Comparison of ENCODE assay signal across 10 cellular contexts in genomic region chr9:88746029-88746743, GRCh38.
DNase-seq lines count a peak whose midpoint lies in the region; ATAC-seq and TF ChIP-seq lines count a peak whose summit lies in the region.
"Had no signal": no experiment of that assay in that cellular context is flagged by ENCODE, and none has a peak within 500 bp of the region (broad histone marks: within the 10 kb centered on the region; RNA-seq: fewer than 3 reads in every experiment).

No MANE protein-coding gene starts in this region.

- no peaks in the 10 kb centered on the region for H3K36me3 Mint-ChIP-seq in natural killer cell

- peak; percentile 79 for ATAC-seq in SK-N-SH treated with all-trans-retinoic acid at 6 μM for 48 hours
- peak; percentile 78 for ATAC-seq in gastroesophageal sphincter
- no peak for ATAC-seq in natural killer cell
- ATAC-seq: activated CD4-positive, CD25-positive, alpha-beta regulatory T cell treated with anti-CD3 and anti-CD28 coated beads, Interleukin-2, amount 50 U/mL, for 24 hours had no signal

- H3K27ac Mint-ChIP-seq in natural killer cell, result no peak overlapping the region

- TF ChIP-seq EP300 in gastroesophageal sphincter (IDR thresholded peaks at IDR 0.05), result no peak

- no peaks in the 10 kb centered on the region for H3K9me3 Mint-ChIP-seq in natural killer cell

- H3K27me3 ChIP-seq in gastroesophageal sphincter (no peaks in the 10 kb centered on the region), parathyroid adenoma (ENCODE audit: control insufficient read depth, insufficient read depth, low read length) (no peaks in the 10 kb centered on the region)

- TF ChIP-seq CTCF in gastroesophageal sphincter (IDR thresholded peaks at IDR 0.05) (no peak), parathyroid adenoma (IDR thresholded peaks at IDR 0.05) (no peak), natural killer cell (IDR thresholded peaks at IDR 0.05) (no peak)

- H3K4me3 Mint-ChIP-seq in natural killer cell, result no peak overlapping the region

- H3K36me3 ChIP-seq in gastroesophageal sphincter (no peaks in the 10 kb centered on the region), parathyroid adenoma (ENCODE audit: control insufficient read depth, insufficient read depth, low read length) (no peaks in the 10 kb centered on the region)

- peaks cover 0 to 1% (median 0%) of the 10 kb centered on the region in 3 donors for H3K9me3 ChIP-seq in gastroesophageal sphincter
- no peaks in the 10 kb centered on the region for H3K9me3 ChIP-seq in parathyroid adenoma (ENCODE audit: control insufficient read depth, low read length)

- intact Hi-C loops in natural killer cell (cut with micrococcal nuclease), result no loop called here

- 15 to 24% methylated on average over 4 to 5 of the region's 6 CpGs for WGBS in gastroesophageal sphincter (ENCODE audit: low coverage in 1 of 2), 2 donors

- H3K27me3 Mint-ChIP-seq in natural killer cell (ENCODE audit: low read depth in 2 of 2), result peaks cover 4 to 9% of the 10 kb centered on the region in 2 donors

- H2AFZ ChIP-seq in parathyroid adenoma, result peak overlapping the region; percentile 4

- no peak overlapping the region for H3K9ac ChIP-seq in parathyroid adenoma

- no peaks in the 10 kb centered on the region for H3K4me1 Mint-ChIP-seq in natural killer cell

- no peak overlapping the region for H3K4me2 ChIP-seq in parathyroid adenoma (ENCODE audit: low read length)

- H3K4me3 ChIP-seq in gastroesophageal sphincter (no peak overlapping the region), parathyroid adenoma (ENCODE audit: low read depth, low read length) (no peak overlapping the region)

- no peak for TF ChIP-seq POLR2A in gastroesophageal sphincter (IDR thresholded peaks at IDR 0.05)

- peaks cover 0 to 66% (median 46%) of the 10 kb centered on the region in 3 donors for H3K4me1 ChIP-seq in gastroesophageal sphincter
- H3K4me1 ChIP-seq in parathyroid adenoma, result no peaks in the 10 kb centered on the region

- peak overlapping the region in 3 of 4 donors; percentile 65 to 74 (median 70) for H3K27ac ChIP-seq in gastroesophageal sphincter
- no peak overlapping the region for H3K27ac ChIP-seq in parathyroid adenoma

- DNase-seq in Daoy (ENCODE audit: low read depth) (peak; percentile 76), OCI-M1 (lab: John Stamatoyannopoulos, UW) (no peak), HuH-7 (ENCODE audit: low spot score) (no peak), natural killer cell (no peak)
- DNase-seq in activated CD4-positive, alpha-beta T cell treated with anti-CD3 and anti-CD28 coated beads for 1 hour, result no peak
- DNase-seq: midbrain had no signal

- H3K79me2 ChIP-seq in parathyroid adenoma, result no peaks in the 10 kb centered on the region

TF ChIP-seq in SK-N-SH treated with all-trans-retinoic acid at 6 μM for 48 hours, 23 proteins besides CTCF, POLR2A, EP300 and RAD21:
- TF ChIP-seq PPARA (CRISPR knock-in tag; IDR thresholded peaks at IDR 0.05; ENCODE audit: borderline replicate concordance) (no peak), CREB5 (CRISPR knock-in tag; IDR thresholded peaks at IDR 0.05; ENCODE audit: low read depth) (no peak), SNAI2 (CRISPR knock-in tag; IDR thresholded peaks at IDR 0.05) (no peak), PATZ1 (CRISPR knock-in tag; IDR thresholded peaks at IDR 0.05; ENCODE audit: borderline replicate concordance) (no peak), ZNF70 (CRISPR knock-in tag; IDR thresholded peaks at IDR 0.05) (no peak), TOX (CRISPR knock-in tag; IDR thresholded peaks at IDR 0.05; ENCODE audit: borderline replicate concordance) (no peak), CSRNP3 (CRISPR knock-in tag; IDR thresholded peaks at IDR 0.05) (no peak)

Comparison
In these comparisons a context has a peak if more than half of its experiments do, and no peak if none do; other contexts are left out.
1. ATAC-seq: peak in SK-N-SH treated with all-trans-retinoic acid at 6 μM for 48 hours (single experiment) and gastroesophageal sphincter (single experiment); none in natural killer cell (0 of 3).